1 cellular context compared by ENCODE assay signal in genomic region chr1:22140681-22141080, GRCh38.
TF ChIP-seq lines count a peak whose summit lies in the region.

No MANE protein-coding gene starts in this region.

TF ChIP-seq in GM23338, 12 proteins besides CTCF, POLR2A, EP300 and RAD21 (continued from another document):
- TF ChIP-seq, protein P1, sequence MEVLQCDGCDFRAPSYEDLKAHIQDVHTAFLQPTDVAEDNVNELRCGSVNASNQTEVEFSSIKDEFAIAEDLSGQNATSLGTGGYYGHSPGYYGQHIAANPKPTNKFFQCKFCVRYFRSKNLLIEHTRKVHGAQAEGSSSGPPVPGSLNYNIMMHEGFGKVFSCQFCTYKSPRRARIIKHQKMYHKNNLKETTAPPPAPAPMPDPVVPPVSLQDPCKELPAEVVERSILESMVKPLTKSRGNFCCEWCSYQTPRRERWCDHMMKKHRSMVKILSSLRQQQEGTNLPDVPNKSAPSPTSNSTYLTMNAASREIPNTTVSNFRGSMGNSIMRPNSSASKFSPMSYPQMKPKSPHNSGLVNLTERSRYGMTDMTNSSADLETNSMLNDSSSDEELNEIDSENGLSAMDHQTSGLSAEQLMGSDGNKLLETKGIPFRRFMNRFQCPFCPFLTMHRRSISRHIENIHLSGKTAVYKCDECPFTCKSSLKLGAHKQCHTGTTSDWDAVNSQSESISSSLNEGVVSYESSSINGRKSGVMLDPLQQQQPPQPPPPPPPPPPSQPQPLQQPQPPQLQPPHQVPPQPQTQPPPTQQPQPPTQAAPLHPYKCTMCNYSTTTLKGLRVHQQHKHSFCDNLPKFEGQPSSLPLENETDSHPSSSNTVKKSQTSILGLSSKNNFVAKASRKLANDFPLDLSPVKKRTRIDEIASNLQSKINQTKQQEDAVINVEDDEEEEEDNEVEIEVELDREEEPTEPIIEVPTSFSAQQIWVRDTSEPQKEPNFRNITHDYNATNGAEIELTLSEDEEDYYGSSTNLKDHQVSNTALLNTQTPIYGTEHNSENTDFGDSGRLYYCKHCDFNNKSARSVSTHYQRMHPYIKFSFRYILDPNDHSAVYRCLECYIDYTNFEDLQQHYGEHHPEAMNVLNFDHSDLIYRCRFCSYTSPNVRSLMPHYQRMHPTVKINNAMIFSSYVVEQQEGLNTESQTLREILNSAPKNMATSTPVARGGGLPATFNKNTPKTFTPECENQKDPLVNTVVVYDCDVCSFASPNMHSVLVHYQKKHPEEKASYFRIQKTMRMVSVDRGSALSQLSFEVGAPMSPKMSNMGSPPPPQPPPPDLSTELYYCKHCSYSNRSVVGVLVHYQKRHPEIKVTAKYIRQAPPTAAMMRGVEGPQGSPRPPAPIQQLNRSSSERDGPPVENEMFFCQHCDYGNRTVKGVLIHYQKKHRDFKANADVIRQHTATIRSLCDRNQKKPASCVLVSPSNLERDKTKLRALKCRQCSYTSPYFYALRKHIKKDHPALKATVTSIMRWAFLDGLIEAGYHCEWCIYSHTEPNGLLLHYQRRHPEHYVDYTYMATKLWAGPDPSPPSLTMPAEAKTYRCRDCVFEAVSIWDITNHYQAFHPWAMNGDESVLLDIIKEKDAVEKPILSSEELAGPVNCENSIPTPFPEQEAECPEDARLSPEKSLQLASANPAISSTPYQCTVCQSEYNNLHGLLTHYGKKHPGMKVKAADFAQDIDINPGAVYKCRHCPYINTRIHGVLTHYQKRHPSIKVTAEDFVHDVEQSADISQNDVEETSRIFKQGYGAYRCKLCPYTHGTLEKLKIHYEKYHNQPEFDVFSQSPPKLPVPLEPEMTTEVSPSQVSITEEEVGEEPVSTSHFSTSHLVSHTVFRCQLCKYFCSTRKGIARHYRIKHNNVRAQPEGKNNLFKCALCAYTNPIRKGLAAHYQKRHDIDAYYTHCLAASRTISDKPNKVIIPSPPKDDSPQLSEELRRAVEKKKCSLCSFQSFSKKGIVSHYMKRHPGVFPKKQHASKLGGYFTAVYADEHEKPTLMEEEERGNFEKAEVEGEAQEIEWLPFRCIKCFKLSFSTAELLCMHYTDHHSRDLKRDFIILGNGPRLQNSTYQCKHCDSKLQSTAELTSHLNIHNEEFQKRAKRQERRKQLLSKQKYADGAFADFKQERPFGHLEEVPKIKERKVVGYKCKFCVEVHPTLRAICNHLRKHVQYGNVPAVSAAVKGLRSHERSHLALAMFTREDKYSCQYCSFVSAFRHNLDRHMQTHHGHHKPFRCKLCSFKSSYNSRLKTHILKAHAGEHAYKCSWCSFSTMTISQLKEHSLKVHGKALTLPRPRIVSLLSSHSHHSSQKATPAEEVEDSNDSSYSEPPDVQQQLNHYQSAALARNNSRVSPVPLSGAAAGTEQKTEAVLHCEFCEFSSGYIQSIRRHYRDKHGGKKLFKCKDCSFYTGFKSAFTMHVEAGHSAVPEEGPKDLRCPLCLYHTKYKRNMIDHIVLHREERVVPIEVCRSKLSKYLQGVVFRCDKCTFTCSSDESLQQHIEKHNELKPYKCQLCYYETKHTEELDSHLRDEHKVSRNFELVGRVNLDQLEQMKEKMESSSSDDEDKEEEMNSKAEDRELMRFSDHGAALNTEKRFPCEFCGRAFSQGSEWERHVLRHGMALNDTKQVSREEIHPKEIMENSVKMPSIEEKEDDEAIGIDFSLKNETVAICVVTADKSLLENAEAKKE (CRISPR knock-in tag; IDR thresholded peaks at IDR 0.05): no peak
- TF ChIP-seq ZNF331 (CRISPR knock-in tag; IDR thresholded peaks at IDR 0.05; ENCODE audit: low read depth) (no peak), POLR2AphosphoS5 (IDR thresholded peaks at IDR 0.05; ENCODE audit: low read depth) (no peak), REST (IDR thresholded peaks at IDR 0.05; ENCODE audit: unreplicated experiment) (no peak), EZH2phosphoT487 (IDR thresholded peaks at IDR 0.05; ENCODE audit: unreplicated experiment) (no peak), EZH2 (IDR thresholded peaks at IDR 0.05; ENCODE audit: low read depth, unreplicated experiment) (no peak), STAT1 (IDR thresholded peaks at IDR 0.05; ENCODE audit: unreplicated experiment) (no peak), NANOG (IDR thresholded peaks at IDR 0.05; ENCODE audit: borderline replicate concordance) (no peak), JUNB (IDR thresholded peaks at IDR 0.05; ENCODE audit: unreplicated experiment) (no peak), ZNF114 (CRISPR knock-in tag; IDR thresholded peaks at IDR 0.05) (no peak)
- TF ChIP-seq, protein P2, sequence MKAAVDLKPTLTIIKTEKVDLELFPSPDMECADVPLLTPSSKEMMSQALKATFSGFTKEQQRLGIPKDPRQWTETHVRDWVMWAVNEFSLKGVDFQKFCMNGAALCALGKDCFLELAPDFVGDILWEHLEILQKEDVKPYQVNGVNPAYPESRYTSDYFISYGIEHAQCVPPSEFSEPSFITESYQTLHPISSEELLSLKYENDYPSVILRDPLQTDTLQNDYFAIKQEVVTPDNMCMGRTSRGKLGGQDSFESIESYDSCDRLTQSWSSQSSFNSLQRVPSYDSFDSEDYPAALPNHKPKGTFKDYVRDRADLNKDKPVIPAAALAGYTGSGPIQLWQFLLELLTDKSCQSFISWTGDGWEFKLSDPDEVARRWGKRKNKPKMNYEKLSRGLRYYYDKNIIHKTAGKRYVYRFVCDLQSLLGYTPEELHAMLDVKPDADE (IDR thresholded peaks at IDR 0.05): no peak
